ENCODE assay signal across 25 cellular contexts in genomic region chr3:127131625-127132170, GRCh38.
"Had no signal": no experiment of that assay in that cellular context is flagged by ENCODE, and none has a peak within 500 bp of the region (broad histone marks: within the 10 kb centered on the region; RNA-seq: fewer than 3 reads in every experiment).

No MANE protein-coding gene starts in this region.

- H3K27me3 ChIP-seq: right lobe of liver had no signal

- H3K27ac ChIP-seq: colonic mucosa, heart right ventricle, left lung, lower lobe of right lung, parathyroid adenoma, psoas muscle, right lobe of liver, spleen, thoracic aorta, transverse colon had no signal

- H3K36me3 ChIP-seq: colonic mucosa, heart right ventricle, left lung, lower lobe of right lung, right lobe of liver, spleen, thoracic aorta, transverse colon had no signal

- FAIRE-seq: islet of Langerhans had no signal

- H3K4me3 Mint-ChIP-seq: memory B cell; mesothelial cell of epicardium; naive B cell; nephron; stimulated activated memory B cell treated with anti-CD40 and anti-IgM and Interleukin-4, amounts not matched to agents 10 μg/mL and 1 μg/mL and 100 μg/mL, for 72 hours; stimulated activated naive CD8-positive, alpha-beta T cell treated with anti-CD3 and anti-CD28 coated beads, Interleukin-15, Interleukin-2, amounts not matched to agents 100 ng/mL and 50 ng/mL, for 24 hours had no signal

- H3K9me3 ChIP-seq: colonic mucosa, heart right ventricle, left lung, lower lobe of right lung, psoas muscle, right lobe of liver, spleen, thoracic aorta, transverse colon had no signal

- H3K4me1 Mint-ChIP-seq: memory B cell; stimulated activated memory B cell treated with anti-CD40 and anti-IgM and Interleukin-4, amounts not matched to agents 10 μg/mL and 1 μg/mL and 100 μg/mL, for 72 hours had no signal

- H2AFZ ChIP-seq: parathyroid adenoma had no signal

- H3K27ac Mint-ChIP-seq: memory B cell; mesothelial cell of epicardium; nephron; stimulated activated memory B cell treated with anti-CD40 and anti-IgM and Interleukin-4, amounts not matched to agents 10 μg/mL and 1 μg/mL and 100 μg/mL, for 72 hours; stimulated activated naive CD8-positive, alpha-beta T cell treated with anti-CD3 and anti-CD28 coated beads, Interleukin-15, Interleukin-2, amounts not matched to agents 100 ng/mL and 50 ng/mL, for 24 hours had no signal

- H3K9me3 Mint-ChIP-seq: memory B cell; mesothelial cell of epicardium; naive B cell; nephron; stimulated activated memory B cell treated with anti-CD40 and anti-IgM and Interleukin-4, amounts not matched to agents 10 μg/mL and 1 μg/mL and 100 μg/mL, for 72 hours; stimulated activated naive CD8-positive, alpha-beta T cell treated with anti-CD3 and anti-CD28 coated beads, Interleukin-15, Interleukin-2, amounts not matched to agents 100 ng/mL and 50 ng/mL, for 24 hours had no signal

- DNase-seq: colonic mucosa; effector CD4-positive, alpha-beta T cell; foreskin melanocyte; heart right ventricle; hypothalamus; left lung; lower lobe of right lung; naive B cell; occipital lobe; psoas muscle; retina; right lobe of liver; spleen; stimulated activated CD4-positive, alpha-beta T cell treated with anti-CD3 and anti-CD28 coated beads, Interleukin-15, amount 100 ng/mL, for 24 hours; stimulated activated CD4-positive, alpha-beta T cell treated with anti-CD3 and anti-CD28 coated beads, Interleukin-1b, Interleukin-23, amount 100 ng/mL, for 48 hours; stimulated activated CD4-positive, alpha-beta T cell treated with anti-CD3 and anti-CD28 coated beads, Interleukin-4, amount 100 ng/mL, for 24 hours; transverse colon had no signal

- ATAC-seq: left lung; lower lobe of right lung; psoas muscle; stimulated activated memory B cell treated with anti-CD40 and anti-IgM and Interleukin-4, amounts not matched to agents 10 μg/mL and 1 μg/mL and 100 μg/mL, for 72 hours had no signal

- H3K79me2 ChIP-seq: parathyroid adenoma had no signal

- H3K4me3 ChIP-seq: colonic mucosa, heart right ventricle, left lung, lower lobe of right lung, psoas muscle, right lobe of liver, spleen, thoracic aorta, transverse colon had no signal

- H3K9ac ChIP-seq: parathyroid adenoma had no signal

- H3K4me1 ChIP-seq: colonic mucosa, right lobe of liver had no signal

- H3K36me3 Mint-ChIP-seq: memory B cell; mesothelial cell of epicardium; naive B cell; stimulated activated memory B cell treated with anti-CD40 and anti-IgM and Interleukin-4, amounts not matched to agents 10 μg/mL and 1 μg/mL and 100 μg/mL, for 72 hours had no signal
